Comparison of ENCODE assay signal across 8 cellular contexts in genomic region chr16:46689492-46690280, GRCh38. TPM values are rescaled to one million over a fixed set of nuclear protein-coding genes. Genes with fewer than 3 reads are reported as not detected.
DNase-seq lines count a peak whose midpoint lies in the region; ATAC-seq, FAIRE-seq and TF ChIP-seq lines count a peak whose summit lies in the region.

ORC6 (plus strand) TSS chr16:46689659; CDS start chr16:46689706, 47 bp downstream.

- H3K4ac ChIP-seq in H1 (replicated peaks; ENCODE audit: insufficient read length, low read depth, low read length) (peak within 1 kb of the TSS; percentile 100), mesenchymal stem cell (ENCODE audit: low read depth in 1 of 2, low read length in 2 of 2) (peak within 1 kb of the TSS; percentile 85 to 91)

- peaks cover 13% of the 10 kb centered on the region for H3K23me2 ChIP-seq in H1 (ENCODE audit: low read depth, low read length)

- peak within 1 kb of the TSS; percentile 96 for H3K18ac ChIP-seq in H1 (ENCODE audit: extremely low read depth, low read length)
- H3K18ac ChIP-seq in mesenchymal stem cell (ENCODE audit: low read depth in 1 of 2, low read length in 2 of 2), result peak within 1 kb of the TSS; percentile 92 to 99

- peak within 1 kb of the TSS; percentile 54 for H2BK15ac ChIP-seq in H1 (ENCODE audit: low read length)
- H2BK15ac ChIP-seq in mesenchymal stem cell (ENCODE audit: low read depth, poor library complexity, severe bottlenecking), result no peak within 1 kb of the TSS

- no peak within 1 kb of the TSS for H3K23ac ChIP-seq in H1 (ENCODE audit: insufficient read length)
- H3K23ac ChIP-seq in mesenchymal stem cell (ENCODE audit: low read length in 2 of 2), result no peak within 1 kb of the TSS

- no peaks in the 10 kb centered on the region for H3K9me3 ChIP-seq in H1 (ENCODE audit: insufficient read depth in 2 of 2, low read depth in 1 of 2, low read length in 1 of 2)
- no peaks in the 10 kb centered on the region for H3K9me3 ChIP-seq in mesenchymal stem cell (ENCODE audit: control insufficient read depth, low read length)

- POLR2A ChIA-PET in H1 (lab: Charles Lee; ENCODE audit: partially characterized antibody), result interaction anchor here (0.6 to 1.9 kb wide), 15 partner anchors 8 to 240 kb away, joined by 3 to 10 read pairs (median 3); partner anchors contain the start of gene GPT2

- H3K79me2 ChIP-seq in H1 (ENCODE audit: control insufficient read depth in 1 of 2, insufficient read depth in 2 of 2, low read length in 2 of 2), result peaks cover 26 to 72% of the 10 kb centered on the region in 2 experiments

- DNase-seq in COLO829 (ENCODE audit: low spot score), result peak; percentile 83
- DNase-seq in HL-60 (ENCODE audit: low read depth in 1 of 2, low spot score in 1 of 2), result peak; percentile 95 to 99
- DNase-seq in NK-92 (lab: John Stamatoyannopoulos, UW; ENCODE audit: unreplicated experiment), result peak; percentile 61
- DNase-seq in activated CD8-positive, alpha-beta memory T cell treated with anti-CD3 and anti-CD28 coated beads for 24 hours, result peak; percentile 98
- DNase-seq in H1 (ENCODE audit: low read depth in 1 of 2, low spot score in 2 of 2), result peak; percentile 81 to 97
- DNase-seq in mesenchymal stem cell, result peak; percentile 97
- peak; percentile 99 for DNase-seq in stimulated activated CD8-positive, alpha-beta memory T cell treated with anti-CD3 and anti-CD28 coated beads, Interleukin-12 subunit alpha, Interleukin-12 subunit beta, amount 100 ng/mL, for 24 hours (ENCODE audit: extremely low read depth)

- H4K20me1 ChIP-seq in H1 (replicated peaks in 1 of 2; ENCODE audit: control insufficient read depth in 1 of 2, insufficient read depth in 2 of 2, low read length in 2 of 2), result peaks cover 23 to 25% of the 10 kb centered on the region in 2 experiments

- no peak within 1 kb of the TSS for H2BK20ac ChIP-seq in H1 (ENCODE audit: low read length)

- H3K14ac ChIP-seq in H1 (ENCODE audit: insufficient read length), result peak within 1 kb of the TSS; percentile 100
- H3K14ac ChIP-seq in mesenchymal stem cell (ENCODE audit: low read length in 2 of 2), result peak within 1 kb of the TSS in 1 of 2 experiments; percentile 84

- H3K79me1 ChIP-seq in H1 (ENCODE audit: low read depth, low read length), result no peaks in the 10 kb centered on the region; the same call in 1 of the 2 replicates
- no peaks in the 10 kb centered on the region for H3K79me1 ChIP-seq in mesenchymal stem cell (replicated peaks; ENCODE audit: low read length, poor library complexity, severe bottlenecking)

- H3K4me3 ChIP-seq in HL-60 (replicated peaks; ENCODE audit: insufficient read depth, low read length) (peak within 1 kb of the TSS; percentile 97), H1 (ENCODE audit: extremely low read depth in 1 of 4, insufficient read depth in 2 of 4, low read depth in 3 of 4, low read length in 4 of 4) (peak within 1 kb of the TSS; percentile 88 to 96 (median 92)), mesenchymal stem cell (ENCODE audit: insufficient read depth in 1 of 2, low read depth in 1 of 2, low read length in 2 of 2) (peak within 1 kb of the TSS; percentile 85)

- peak within 1 kb of the TSS; percentile 98 for H2AFZ ChIP-seq in H1 (ENCODE audit: low read length)
- peak within 1 kb of the TSS; percentile 86 for H2AFZ ChIP-seq in mesenchymal stem cell (ENCODE audit: low read depth, low read length)

- H3K36me3 ChIP-seq in H1 (ENCODE audit: control insufficient read depth in 2 of 4, insufficient read depth in 4 of 4, low read length in 3 of 4) (peaks cover 7 to 28% (median 19%) of the 10 kb centered on the region in 4 experiments), mesenchymal stem cell (ENCODE audit: control insufficient read depth in 1 of 2, insufficient read depth in 2 of 2, low read depth in 1 of 2, low read length in 2 of 2) (peaks cover 0 to 3% of the 10 kb centered on the region in 2 experiments)

- peak; percentile 74 to 87; a peak in 2 of 3 replicates for TF ChIP-seq POLR2A in H1 (IDR thresholded peaks at IDR 0.05; ENCODE audit: control extremely low read depth in 1 of 2, low read depth in 2 of 2, low read length in 2 of 2)

- peaks cover 2 to 13% (median 5%) of the 10 kb centered on the region in 4 experiments; a peak in 5 of 7 replicates for H3K4me1 ChIP-seq in H1 (replicated peaks in 1 of 4; ENCODE audit: control insufficient read depth in 3 of 4, insufficient read depth in 4 of 4, low read length in 3 of 4)
- peaks cover 6% of the 10 kb centered on the region for H3K4me1 ChIP-seq in mesenchymal stem cell (ENCODE audit: control insufficient read depth, insufficient read depth, low read depth, low read length)

- CTCF ChIA-PET in H1 (lab: Charles Lee; ENCODE audit: partially characterized antibody), result interaction anchor here (1.0 to 3.7 kb wide), 7 partner anchors 10 to 111 kb away, joined by 3 to 19 read pairs (median 6); no protein-coding TSS in a partner anchor

- peak within 1 kb of the TSS; percentile 76 to 96 for H3K4me2 ChIP-seq in H1 (ENCODE audit: insufficient read depth in 1 of 2, low read depth in 2 of 2, low read length in 2 of 2)
- peak within 1 kb of the TSS; percentile 76 for H3K4me2 ChIP-seq in mesenchymal stem cell (ENCODE audit: low read length, poor library complexity, severe bottlenecking)

- H4K91ac ChIP-seq in H1 (replicated peaks; ENCODE audit: insufficient read length, low read length) (peak within 1 kb of the TSS; percentile 100), mesenchymal stem cell (ENCODE audit: low read length) (peak within 1 kb of the TSS; percentile 99)

- peak within 1 kb of the TSS; percentile 98 for H3K56ac ChIP-seq in H1 (replicated peaks; ENCODE audit: insufficient read length, low read depth, low read length)

- H2BK5ac ChIP-seq in H1 (ENCODE audit: low read depth, low read length), result peak within 1 kb of the TSS; percentile 96
- H2BK5ac ChIP-seq in mesenchymal stem cell (ENCODE audit: low read depth, low read length, poor library complexity, severe bottlenecking), result peak within 1 kb of the TSS; percentile 85

- no peaks in the 10 kb centered on the region for H3K27me3 ChIP-seq in HL-60 (ENCODE audit: insufficient read depth, poor library complexity, severe bottlenecking)
- no peaks in the 10 kb centered on the region for H3K27me3 ChIP-seq in H1 (replicated peaks in 1 of 4; ENCODE audit: control insufficient read depth in 3 of 4, extremely low read depth in 1 of 4, insufficient read depth in 3 of 4, low read length in 3 of 4)
- H3K27me3 ChIP-seq in mesenchymal stem cell (ENCODE audit: control insufficient read depth in 1 of 2, insufficient read depth in 1 of 2, low read length in 2 of 2), result no peaks in the 10 kb centered on the region

- H3K9ac ChIP-seq in H1 (replicated peaks in 1 of 4; ENCODE audit: extremely low read depth in 1 of 4, low read depth in 3 of 4, low read length in 3 of 4) (peak within 1 kb of the TSS; percentile 95 to 98 (median 96)), mesenchymal stem cell (ENCODE audit: low read length) (peak within 1 kb of the TSS; percentile 98)

- peak; percentile 70 for ATAC-seq in GM19463 (IDR thresholded peaks at IDR 0.05; ENCODE audit: unreplicated experiment)

- WGBS in H1 (ENCODE audit: extremely low coverage in 1 of 2, insufficient coverage in 1 of 2, insufficient read length in 1 of 2, insufficient replicate concordance in 2 of 2, low coverage in 1 of 2, low lambda C conversion rate in 2 of 2, missing lambda C conversion rate in 1 of 2), 2 experiments, result 2% methylated on average over 57 of the region's 73 CpGs; no CpG with 5 or more reads in 1 of the 2 experiments
- under 1% methylated on average over 73 of the region's 73 CpGs for WGBS in mesenchymal stem cell

- no peak for TF ChIP-seq EP300 in H1 (IDR thresholded peaks at IDR 0.05; ENCODE audit: borderline replicate concordance in 1 of 2, low read depth in 2 of 2, low read length in 2 of 2)

- H2BK120ac ChIP-seq in H1 (replicated peaks; ENCODE audit: low read depth, low read length), result peak within 1 kb of the TSS; percentile 99
- peak within 1 kb of the TSS; percentile 66 for H2BK120ac ChIP-seq in mesenchymal stem cell (ENCODE audit: low read depth, low read length)

- H3K27ac ChIP-seq in HL-60 (replicated peaks) (peak within 1 kb of the TSS; percentile 97), H1 (ENCODE audit: low read depth, low read length) (peak within 1 kb of the TSS; percentile 89), mesenchymal stem cell (ENCODE audit: low read length, poor library complexity, severe bottlenecking) (peak within 1 kb of the TSS; percentile 93)

- peak within 1 kb of the TSS; percentile 99 for H4K8ac ChIP-seq in H1 (ENCODE audit: extremely low read depth, insufficient read depth, low read length)
- H4K8ac ChIP-seq in mesenchymal stem cell (ENCODE audit: low read length), result peak within 1 kb of the TSS; percentile 100

- peak within 1 kb of the TSS; percentile 100 for H4K5ac ChIP-seq in H1 (ENCODE audit: insufficient read length, low read depth, low read length)

- TF ChIP-seq CTCF in HL-60 (IDR thresholded peaks at IDR 0.05; ENCODE audit: insufficient read depth, low read length) (peak; percentile 17), H1 (IDR thresholded peaks at IDR 0.05; ENCODE audit: control extremely low read depth in 1 of 3, insufficient read depth in 1 of 3, low read depth in 1 of 3, low read length in 3 of 3) (peak; percentile 46 to 70 (median 54))

- H2AK5ac ChIP-seq in H1 (ENCODE audit: low read depth, low read length) (no peak within 1 kb of the TSS), mesenchymal stem cell (ENCODE audit: low read length, severe bottlenecking) (no peak within 1 kb of the TSS)

- TF ChIP-seq RAD21 in H1 (IDR thresholded peaks at IDR 0.05 in 1 of 2, conservative IDR thresholded peaks at IDR 0.05 in 1 of 2; ENCODE audit: low read depth in 2 of 2, low read length in 2 of 2), result peak in 1 of 2 experiments; percentile 51; a peak in 3 of 4 replicates

- peak; percentile 50 for FAIRE-seq in H1 (lab: Jason Lieb, UNC)

- H2BK12ac ChIP-seq in H1 (ENCODE audit: low read depth, low read length) (peak within 1 kb of the TSS; percentile 98), mesenchymal stem cell (ENCODE audit: low read length in 2 of 2) (peak within 1 kb of the TSS in 1 of 2 experiments; percentile 51)

TF ChIP-seq in H1, 55 proteins besides CTCF, POLR2A, EP300 and RAD21 (continues in another document):
- 0 out of 2 replicates have a peak, but pooled peaks have one; percentile 29 for TF ChIP-seq SP2 (IDR thresholded peaks at IDR 0.05; ENCODE audit: low read length)
- no peak for TF ChIP-seq CHD1 (IDR thresholded peaks at IDR 0.05; ENCODE audit: low read depth, low read length)
- TF ChIP-seq ZNF274 (IDR thresholded peaks at IDR 0.05; ENCODE audit: borderline replicate concordance, extremely low read depth, low read length), result no peak

RNA-seq across cellular contexts. Expression of gene ORC6, which starts in this region (rescaled TPM):
- 64.7 and 67.4 TPM in 2 replicates for total RNA-seq in H1 (2021; fragmentation: NEBNext Ultra II Directional; extraction: Animal tissue kit (Norgen Biotek cat#: 25700))
- polyA plus RNA-seq in H1 (2011; rRNA removed), result 35.5 and 41.8 TPM in 2 replicates
- polyA plus RNA-seq in H1 (2011; cell fraction: cytosol; rRNA removed), result 62.5 TPM
- 25.9 TPM for polyA plus RNA-seq in H1 (2011; cell fraction: nucleus; rRNA removed)
- polyA plus RNA-seq in H1 (2012, experiment 1 of 2), result 47.4 to 82.9 TPM (median 54.8 TPM) in 4 replicates
- polyA plus RNA-seq in H1 (2012, experiment 2 of 2), result 17.7 TPM
- 55.4 TPM for polyA plus RNA-seq in H1 (2013, experiment 1 of 2)
- 51.6 TPM for polyA plus RNA-seq in H1 (2013, experiment 2 of 2)
- polyA minus RNA-seq in H1 (2011; rRNA and poly(A)+ RNA removed), result 19.1 and 19.2 TPM in 2 replicates
- polyA minus RNA-seq in H1 (2011; cell fraction: cytosol; rRNA and poly(A)+ RNA removed), result 27.4 TPM
- polyA minus RNA-seq in H1 (2011; cell fraction: nucleus; rRNA and poly(A)+ RNA removed), result 35.2 TPM
- polyA plus RNA-seq in mesenchymal stem cell (2013, experiment 1 of 2), result 7.2 TPM
- polyA plus RNA-seq in mesenchymal stem cell (2013, experiment 2 of 2), result 8.0 TPM

Comparison
In these comparisons a context has a peak if more than half of its experiments do, and no peak if none do; other contexts are left out.
1. Peak in every context shown above with its lines: DNase-seq, ATAC-seq, H3K4me3 ChIP-seq and H3K27ac ChIP-seq.